23 cellular contexts compared by ENCODE assay signal in the genomic region with DNA sequence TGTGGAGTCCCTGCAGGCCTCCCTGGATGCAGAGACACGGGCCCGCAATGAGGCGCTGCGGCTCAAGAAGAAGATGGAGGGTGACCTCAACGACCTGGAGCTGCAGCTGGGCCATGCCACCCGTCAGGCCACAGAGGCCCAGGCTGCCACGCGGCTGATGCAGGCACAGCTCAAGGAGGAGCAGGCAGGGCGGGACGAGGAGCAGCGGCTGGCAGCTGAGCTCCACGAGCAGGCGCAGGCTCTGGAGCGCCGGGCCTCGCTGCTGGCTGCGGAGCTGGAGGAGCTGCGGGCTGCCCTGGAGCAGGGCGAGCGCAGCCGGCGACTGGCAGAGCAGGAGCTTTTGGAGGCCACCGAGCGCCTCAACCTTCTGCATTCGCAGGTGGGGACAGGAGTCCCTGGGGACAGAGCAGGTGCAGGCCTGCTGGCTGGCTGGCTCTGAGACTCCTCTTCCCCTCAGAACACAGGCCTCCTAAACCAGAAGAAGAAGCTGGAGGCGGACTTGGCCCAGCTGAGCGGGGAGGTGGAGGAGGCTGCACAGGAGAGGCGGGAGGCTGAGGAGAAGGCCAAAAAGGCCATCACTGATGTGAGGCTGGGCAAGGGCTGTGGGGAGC. TPM values are rescaled to one million over a fixed set of nuclear protein-coding genes. Genes with fewer than 3 reads are reported as not detected.
DNase-seq lines count a peak whose midpoint lies in the region; ATAC-seq and TF ChIP-seq lines count a peak whose summit lies in the region.
"Had no signal": no experiment of that assay in that cellular context is flagged by ENCODE, and none has a peak within 500 bp of the region (broad histone marks: within the 10 kb centered on the region; RNA-seq: fewer than 3 reads in every experiment).

No MANE protein-coding gene starts in this region.

- no peaks in the 10 kb centered on the region for H3K27me3 ChIP-seq in Karpas-422 (ENCODE audit: low read length)
- no peaks in the 10 kb centered on the region for H3K27me3 ChIP-seq in neural progenitor cell
- H3K27me3 ChIP-seq: breast epithelium, gastroesophageal sphincter had no signal

- H3F3A ChIP-seq in neural progenitor cell (ENCODE audit: low read depth) = no peaks in the 10 kb centered on the region

- H3K36me3 ChIP-seq in Karpas-422 (ENCODE audit: insufficient read depth, low read length) (no peaks in the 10 kb centered on the region), neural progenitor cell (no peaks in the 10 kb centered on the region)

- H3K4me3 Mint-ChIP-seq in T-helper 17 cell = no peak overlapping the region
- H3K4me3 Mint-ChIP-seq in neural progenitor cell = no peak overlapping the region

- H3K9ac ChIP-seq in Karpas-422 (ENCODE audit: low read length) = no peak overlapping the region
- no peak overlapping the region for H3K9ac ChIP-seq in neural progenitor cell

- DNase-seq in activated naive CD4-positive, alpha-beta T cell treated with anti-CD3 and anti-CD28 coated beads, Interleukin-2, amount 50 U/mL, for 72 hours (ENCODE audit: low spot score in 2 of 2) = no peak
- DNase-seq in activated naive CD4-positive, alpha-beta T cell treated with anti-CD3 and anti-CD28 coated beads, Interleukin-2, amount 50 U/mL, for 16 hours = no peak
- DNase-seq in Karpas-422 (peak; percentile 53), T-helper 17 cell (no peak), neural progenitor cell (ENCODE audit: low spot score) (no peak), NCI-H774 (lab: John Stamatoyannopoulos, UW) (no peak), GM20000 (ENCODE audit: low spot score) (no peak), NCI-H69 (lab: John Stamatoyannopoulos, UW) (no peak)
- DNase-seq: activated effector memory CD4-positive, alpha-beta T cell treated with Interleukin-2 at 50 U/mL for 16 hours; NCI-H1417; NCI-H82; PC-3; SHP77 treated with DMSO at 0.1 percent for 48 hours; stimulated activated CD4-positive, alpha-beta T cell treated with anti-CD3 and anti-CD28 coated beads, Interleukin-15, amount 100 ng/mL, for 24 hours; T1000; trophoblast cell had no signal

- no peaks in the 10 kb centered on the region for H3K9me2 ChIP-seq in Karpas-422 (replicated peaks; ENCODE audit: insufficient read depth, low read length)

- H3K27me3 Mint-ChIP-seq in T-helper 17 cell (no peaks in the 10 kb centered on the region), neural progenitor cell (ENCODE audit: insufficient read depth, low read depth) (peaks cover 3% of the 10 kb centered on the region)
- H3K27me3 Mint-ChIP-seq: IgD-negative memory B cell, progenitor cell of endocrine pancreas had no signal

- H3K79me2 ChIP-seq in Karpas-422 (ENCODE audit: low read length) (no peaks in the 10 kb centered on the region), neural progenitor cell (ENCODE audit: low read depth) (no peaks in the 10 kb centered on the region)

- H3K4me2 ChIP-seq in Karpas-422 (ENCODE audit: low read depth, low read length, poor library complexity, severe bottlenecking) = no peak overlapping the region
- no peak overlapping the region for H3K4me2 ChIP-seq in neural progenitor cell

- H3K4me3 ChIP-seq in Karpas-422 (ENCODE audit: low read length) (no peak overlapping the region), neural progenitor cell (no peak overlapping the region)
- H3K4me3 ChIP-seq: breast epithelium, coronary artery, gastroesophageal sphincter, lung had no signal

- H3K27ac ChIP-seq in Karpas-422 (ENCODE audit: low read length) (no peak overlapping the region), neural progenitor cell (no peak overlapping the region)
- H3K27ac ChIP-seq: breast epithelium, C4-2B, coronary artery, gastroesophageal sphincter had no signal

- no peak for ATAC-seq in activated naive CD4-positive, alpha-beta T cell treated with anti-CD3 and anti-CD28 coated beads, Interleukin-2, amount 50 U/mL, for 72 hours
- ATAC-seq in T-helper 17 cell = no peak
- ATAC-seq: gastroesophageal sphincter, PC-3 had no signal

- TF ChIP-seq CTCF in neural progenitor cell (IDR thresholded peaks at IDR 0.05) = no peak
- no peak for TF ChIP-seq CTCF in GM20000 (IDR thresholded peaks at IDR 0.05; ENCODE audit: extremely low read depth, missing control alignments)

- H3K4me1 ChIP-seq in Karpas-422 (ENCODE audit: low read length) (peaks cover 4% of the 10 kb centered on the region; the same call in 1 of the 2 replicates), neural progenitor cell (no peaks in the 10 kb centered on the region)

- H3K9me3 ChIP-seq in Karpas-422 (ENCODE audit: low read length) (no peaks in the 10 kb centered on the region), T-helper 17 cell (ENCODE audit: control insufficient read depth, low read length, poor library complexity, severe bottlenecking) (no peaks in the 10 kb centered on the region), neural progenitor cell (ENCODE audit: low read depth) (no peaks in the 10 kb centered on the region)
- H3K9me3 ChIP-seq: breast epithelium, gastroesophageal sphincter had no signal

- H3K36me3 Mint-ChIP-seq in activated naive CD4-positive, alpha-beta T cell treated with anti-CD3 and anti-CD28 coated beads, Interleukin-2, amount 50 U/mL, for 72 hours = peaks cover 0 to 6% of the 10 kb centered on the region in 2 donors
- H3K36me3 Mint-ChIP-seq in T-helper 17 cell (ENCODE audit: low read depth) (peaks cover 17% of the 10 kb centered on the region), neural progenitor cell (peaks cover 29% of the 10 kb centered on the region)

- H4K20me1 ChIP-seq in Karpas-422 (ENCODE audit: insufficient read depth, low read depth, low read length) (no peaks in the 10 kb centered on the region), neural progenitor cell (ENCODE audit: low read depth) (peaks cover 9% of the 10 kb centered on the region)

- no peaks in the 10 kb centered on the region for H3K9me3 Mint-ChIP-seq in activated naive CD4-positive, alpha-beta T cell treated with anti-CD3 and anti-CD28 coated beads, Interleukin-2, amount 50 U/mL, for 72 hours
- no peaks in the 10 kb centered on the region for H3K9me3 Mint-ChIP-seq in neural progenitor cell
- H3K9me3 Mint-ChIP-seq: IgD-negative memory B cell had no signal

- H3K27ac Mint-ChIP-seq in activated naive CD4-positive, alpha-beta T cell treated with anti-CD3 and anti-CD28 coated beads, Interleukin-2, amount 50 U/mL, for 72 hours = peak overlapping the region; percentile 60 to 85
- H3K27ac Mint-ChIP-seq in T-helper 17 cell (peak overlapping the region; percentile 65), neural progenitor cell (peak overlapping the region; percentile 72)
- H3K27ac Mint-ChIP-seq: IgD-negative memory B cell had no signal

- H2AFZ ChIP-seq in Karpas-422 (ENCODE audit: low read length) (no peak overlapping the region), neural progenitor cell (replicated peaks) (no peak overlapping the region)

- H3K4me1 Mint-ChIP-seq in T-helper 17 cell (peaks cover 13% of the 10 kb centered on the region), neural progenitor cell (no peaks in the 10 kb centered on the region)

RNA-seq across cellular contexts. Expression of a gene that starts 44.7 kb away (rescaled TPM):
- total RNA-seq in activated naive CD4-positive, alpha-beta T cell treated with anti-CD3 and anti-CD28 coated beads, Interleukin-2, amount 50 U/mL, for 72 hours = under 1 TPM in 1 of 2 donors, not detected in 1; 0.70 TPM
- total RNA-seq in Karpas-422 (2014; rRNA removed; shearing (Covaris generic); ENCODE audit: low replicate concordance) = 0.07 TPM in 1 of 2 replicates, not detected in the other
- total RNA-seq in T-helper 17 cell (under 1 TPM; 0.50 to 0.70 TPM), neural progenitor cell (ENCODE audit: low replicate concordance) (0.03 TPM in 1 of 2 replicates, not detected in the other)

RNA-seq across cellular contexts. Expression of a gene that starts 44.8 kb away (rescaled TPM):
- 10 to 100 TPM; 59.7 to 74.2 TPM for total RNA-seq in activated naive CD4-positive, alpha-beta T cell treated with anti-CD3 and anti-CD28 coated beads, Interleukin-2, amount 50 U/mL, for 72 hours
- 24.7 and 36.9 TPM in 2 replicates for total RNA-seq in Karpas-422 (2014; rRNA removed; shearing (Covaris generic); ENCODE audit: low replicate concordance)
- total RNA-seq in T-helper 17 cell = 10 to 100 TPM; 23.3 to 27.0 TPM
- 63.9 and 96.4 TPM in 2 replicates for total RNA-seq in neural progenitor cell (ENCODE audit: low replicate concordance)
